Comparison of ENCODE assay signal across 1 cellular context in the genomic region with DNA sequence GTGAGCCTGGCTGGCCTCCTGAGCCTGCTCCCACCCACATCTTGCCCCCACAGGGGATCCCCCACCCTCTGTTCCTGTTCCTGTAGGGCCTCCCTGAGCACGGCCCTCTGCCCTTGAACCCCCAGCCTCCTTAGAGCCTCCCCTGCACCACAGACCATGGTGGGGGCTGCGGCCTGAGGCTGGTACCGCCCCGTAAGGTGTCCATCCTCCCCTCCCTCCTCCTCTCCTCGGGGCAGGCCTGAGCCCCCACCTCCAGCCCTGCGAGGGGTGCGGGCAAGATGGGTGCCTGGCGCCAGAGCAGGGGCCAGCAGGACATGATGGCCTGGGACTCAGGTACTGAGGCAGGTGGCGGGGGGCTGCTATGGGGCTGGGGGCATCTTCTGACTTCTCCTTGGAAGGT.
TF ChIP-seq lines count a peak whose summit lies in the region.

No MANE protein-coding gene starts in this region.

TF ChIP-seq in H1, 55 proteins besides CTCF, POLR2A, EP300 and RAD21:
- TF ChIP-seq, protein P1, sequence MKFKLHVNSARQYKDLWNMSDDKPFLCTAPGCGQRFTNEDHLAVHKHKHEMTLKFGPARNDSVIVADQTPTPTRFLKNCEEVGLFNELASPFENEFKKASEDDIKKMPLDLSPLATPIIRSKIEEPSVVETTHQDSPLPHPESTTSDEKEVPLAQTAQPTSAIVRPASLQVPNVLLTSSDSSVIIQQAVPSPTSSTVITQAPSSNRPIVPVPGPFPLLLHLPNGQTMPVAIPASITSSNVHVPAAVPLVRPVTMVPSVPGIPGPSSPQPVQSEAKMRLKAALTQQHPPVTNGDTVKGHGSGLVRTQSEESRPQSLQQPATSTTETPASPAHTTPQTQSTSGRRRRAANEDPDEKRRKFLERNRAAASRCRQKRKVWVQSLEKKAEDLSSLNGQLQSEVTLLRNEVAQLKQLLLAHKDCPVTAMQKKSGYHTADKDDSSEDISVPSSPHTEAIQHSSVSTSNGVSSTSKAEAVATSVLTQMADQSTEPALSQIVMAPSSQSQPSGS (IDR thresholded peaks at IDR 0.05; ENCODE audit: low read length) = no peak
- TF ChIP-seq YY1 (IDR thresholded peaks at IDR 0.05; ENCODE audit: low read depth, low read length) (no peak), TBP (IDR thresholded peaks at IDR 0.05; ENCODE audit: low read depth, low read length) (no peak), BCL11A (IDR thresholded peaks at IDR 0.05; ENCODE audit: low read depth in 2 of 2, low read length in 2 of 2) (no peak), RXRA (IDR thresholded peaks at IDR 0.05; ENCODE audit: insufficient read depth, low read depth, low read length) (no peak), KDM5A (IDR thresholded peaks at IDR 0.05; ENCODE audit: low read length) (no peak), HDAC6 (IDR thresholded peaks at IDR 0.05; ENCODE audit: low read depth, low read length) (no peak), POLR2AphosphoS5 (IDR thresholded peaks at IDR 0.05; ENCODE audit: low read depth, low read length) (no peak), SIX5 (IDR thresholded peaks at IDR 0.05; ENCODE audit: low read depth, low read length) (no peak), POU5F1 (IDR thresholded peaks at IDR 0.05; ENCODE audit: low read depth, low read length) (no peak), EGR1 (IDR thresholded peaks at IDR 0.05; ENCODE audit: borderline replicate concordance, low read depth, low read length) (no peak)
- TF ChIP-seq, protein P2, sequence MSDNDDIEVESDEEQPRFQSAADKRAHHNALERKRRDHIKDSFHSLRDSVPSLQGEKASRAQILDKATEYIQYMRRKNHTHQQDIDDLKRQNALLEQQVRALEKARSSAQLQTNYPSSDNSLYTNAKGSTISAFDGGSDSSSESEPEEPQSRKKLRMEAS (IDR thresholded peaks at IDR 0.05) = no peak
- TF ChIP-seq, protein P3, sequence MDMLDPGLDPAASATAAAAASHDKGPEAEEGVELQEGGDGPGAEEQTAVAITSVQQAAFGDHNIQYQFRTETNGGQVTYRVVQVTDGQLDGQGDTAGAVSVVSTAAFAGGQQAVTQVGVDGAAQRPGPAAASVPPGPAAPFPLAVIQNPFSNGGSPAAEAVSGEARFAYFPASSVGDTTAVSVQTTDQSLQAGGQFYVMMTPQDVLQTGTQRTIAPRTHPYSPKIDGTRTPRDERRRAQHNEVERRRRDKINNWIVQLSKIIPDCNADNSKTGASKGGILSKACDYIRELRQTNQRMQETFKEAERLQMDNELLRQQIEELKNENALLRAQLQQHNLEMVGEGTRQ (IDR thresholded peaks at IDR 0.05; ENCODE audit: low read length) = no peak
